In the genomic region with DNA sequence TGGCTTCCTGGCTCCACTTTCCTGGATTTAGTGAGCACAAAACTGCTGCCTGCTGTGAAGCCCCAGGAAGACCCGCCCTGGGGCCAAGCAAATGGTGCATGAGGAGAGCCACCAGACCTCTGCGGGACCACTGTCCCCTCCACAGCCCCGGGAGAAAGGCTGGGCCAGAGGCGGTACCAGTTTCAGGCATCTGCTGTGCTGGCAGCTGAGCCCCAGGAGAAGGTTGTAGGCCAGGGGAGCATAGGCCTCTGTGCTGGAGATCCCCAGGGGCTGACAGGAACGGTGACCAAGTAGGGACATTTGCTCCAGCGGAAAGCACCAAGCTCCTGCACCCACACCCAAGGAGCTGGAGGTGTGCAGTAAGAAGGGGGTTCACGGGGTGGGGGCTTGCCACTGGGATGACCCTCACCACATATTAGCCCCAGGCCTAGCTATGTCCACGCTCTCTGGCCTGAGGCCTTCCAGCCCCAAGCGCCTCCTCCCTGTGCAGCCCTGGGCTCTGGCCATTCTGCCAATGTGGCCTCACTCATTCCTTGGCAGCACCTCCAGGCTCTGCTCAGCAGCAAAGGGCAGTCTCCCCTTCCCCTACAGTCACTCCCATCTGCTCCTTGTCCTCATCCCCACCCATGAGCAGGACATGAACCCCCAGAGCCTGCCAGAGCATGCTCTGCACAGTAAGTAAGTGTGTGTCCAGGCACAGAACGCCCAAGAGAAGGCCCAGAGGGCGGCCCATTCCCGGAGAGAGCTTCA, we compare ENCODE assay signal across 1 cellular context.
TF ChIP-seq lines count a peak whose summit lies in the region.

No MANE protein-coding gene starts in this region.

TF ChIP-seq in K562, 482 proteins besides CTCF, POLR2A, EP300 and RAD21 (continued from another document):
- TF ChIP-seq, protein P1, sequence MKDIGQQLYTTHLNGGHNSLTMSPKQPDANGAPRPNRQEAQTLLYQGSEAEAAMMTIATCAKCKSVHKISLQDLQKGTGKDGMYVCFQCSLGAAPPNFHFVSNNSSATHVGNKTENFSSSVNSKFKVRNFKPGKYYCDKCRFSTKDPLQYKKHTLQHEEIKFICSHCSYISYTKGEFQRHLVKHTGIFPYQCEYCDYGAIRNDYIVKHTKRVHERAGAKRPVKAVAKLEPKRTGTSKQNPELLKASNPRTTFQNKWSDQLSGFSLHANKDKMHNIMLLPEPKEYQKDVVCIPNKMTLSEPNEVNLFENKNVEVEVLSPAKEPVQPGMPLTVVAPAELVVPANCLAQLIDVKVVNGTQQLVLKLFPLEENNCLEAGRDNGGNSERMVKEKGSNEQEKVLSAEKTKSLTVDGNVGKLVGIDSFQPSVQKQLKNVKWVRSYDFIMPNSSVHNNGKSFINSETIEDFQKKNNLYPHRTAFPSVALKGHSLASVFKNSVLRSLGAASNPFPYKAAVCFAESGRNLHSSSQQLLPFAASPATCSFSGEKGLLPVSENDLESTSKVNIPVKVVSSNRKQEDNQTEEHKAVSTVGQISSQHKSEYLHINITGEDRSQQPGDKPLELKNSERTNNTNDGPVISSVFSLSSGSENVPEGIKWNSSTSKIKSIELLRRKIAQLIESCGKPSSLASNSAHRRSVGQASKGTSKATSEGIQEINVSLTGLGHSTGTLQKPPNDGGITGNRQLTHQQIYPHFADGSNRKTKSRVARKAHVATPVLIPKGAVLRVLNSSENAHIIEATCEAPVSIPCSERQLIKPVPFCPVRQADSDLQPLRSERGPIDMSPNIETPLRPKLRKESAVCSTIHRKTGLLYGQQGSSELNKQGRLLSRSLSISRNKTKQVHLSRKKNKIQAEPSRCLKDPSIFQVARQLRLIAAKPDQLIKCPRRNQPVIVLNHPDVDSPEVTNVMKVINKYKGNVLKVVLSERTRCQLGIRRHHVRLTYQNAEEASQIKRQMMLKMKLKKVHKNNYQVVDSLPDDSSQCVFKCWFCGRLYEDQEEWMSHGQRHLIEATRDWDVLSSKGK (CRISPR knock-in tag; IDR thresholded peaks at IDR 0.05): no peak
- TF ChIP-seq, protein P2, sequence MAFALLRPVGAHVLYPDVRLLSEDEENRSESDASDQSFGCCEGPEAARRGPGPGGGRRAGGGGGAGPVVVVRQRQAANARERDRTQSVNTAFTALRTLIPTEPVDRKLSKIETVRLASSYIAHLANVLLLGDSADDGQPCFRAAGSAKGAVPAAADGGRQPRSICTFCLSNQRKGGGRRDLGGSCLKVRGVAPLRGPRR (CRISPR knock-in tag; IDR thresholded peaks at IDR 0.05): peak; percentile 65; the same call in 1 of the 2 replicates
- TF ChIP-seq SETDB1 (IDR thresholded peaks at IDR 0.05; ENCODE audit: low read length) (peak; percentile 82), SMARCE1 (IDR thresholded peaks at IDR 0.05) (no peak), NCOA4 (IDR thresholded peaks at IDR 0.05; ENCODE audit: partially characterized antibody) (no peak), CC2D1A (IDR thresholded peaks at IDR 0.05) (no peak)
- TF ChIP-seq, protein P3, sequence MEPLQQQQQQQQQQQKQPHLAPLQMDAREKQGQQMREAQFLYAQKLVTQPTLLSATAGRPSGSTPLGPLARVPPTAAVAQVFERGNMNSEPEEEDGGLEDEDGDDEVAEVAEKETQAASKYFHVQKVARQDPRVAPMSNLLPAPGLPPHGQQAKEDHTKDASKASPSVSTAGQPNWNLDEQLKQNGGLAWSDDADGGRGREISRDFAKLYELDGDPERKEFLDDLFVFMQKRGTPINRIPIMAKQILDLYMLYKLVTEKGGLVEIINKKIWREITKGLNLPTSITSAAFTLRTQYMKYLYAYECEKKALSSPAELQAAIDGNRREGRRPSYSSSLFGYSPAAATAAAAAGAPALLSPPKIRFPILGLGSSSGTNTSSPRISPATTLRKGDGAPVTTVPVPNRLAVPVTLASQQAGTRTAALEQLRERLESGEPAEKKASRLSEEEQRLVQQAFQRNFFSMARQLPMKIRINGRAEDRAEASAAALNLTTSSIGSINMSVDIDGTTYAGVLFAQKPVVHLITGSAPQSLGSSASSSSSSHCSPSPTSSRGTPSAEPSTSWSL (CRISPR knock-in tag; IDR thresholded peaks at IDR 0.05; ENCODE audit: borderline replicate concordance): peak; percentile 73; the same call in 1 of the 2 replicates
- TF ChIP-seq, protein P4, sequence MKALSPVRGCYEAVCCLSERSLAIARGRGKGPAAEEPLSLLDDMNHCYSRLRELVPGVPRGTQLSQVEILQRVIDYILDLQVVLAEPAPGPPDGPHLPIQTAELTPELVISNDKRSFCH (CRISPR knock-in tag; IDR thresholded peaks at IDR 0.05): no peak
- TF ChIP-seq, protein P4 (tag; IDR thresholded peaks at IDR 0.05): peak; percentile 54; the same call in 1 of the 2 replicates
